ENCODE assay signal across 14 cellular contexts in the genomic region with DNA sequence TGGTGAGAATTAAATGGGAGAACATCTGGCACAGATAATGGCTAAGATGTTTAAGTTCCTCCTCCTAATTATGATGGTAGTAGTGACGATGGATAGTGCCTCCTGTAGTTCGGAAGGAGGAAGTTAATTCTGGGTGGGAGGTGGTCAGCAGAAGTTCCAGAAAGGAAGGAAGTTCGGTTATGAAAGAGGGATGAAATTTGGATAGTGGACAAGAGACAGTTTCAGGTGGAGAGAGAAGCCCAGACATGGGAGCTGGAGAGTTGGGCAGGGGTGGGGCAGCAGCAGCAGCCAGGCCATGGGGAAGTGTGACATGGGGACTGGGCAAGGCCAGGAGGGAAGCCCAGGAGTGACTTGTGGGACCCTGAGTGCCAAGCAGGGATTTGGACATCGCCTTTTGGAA.
A peak's percentile ranks its signal among the peaks of the same experiment; 100 is the strongest.
DNase-seq lines count a peak whose midpoint lies in the region; TF ChIP-seq lines count a peak whose summit lies in the region.
"Had no signal": no experiment of that assay in that cellular context is flagged by ENCODE, and none has a peak within 500 bp of the region (broad histone marks: within the 10 kb centered on the region; RNA-seq: fewer than 3 reads in every experiment).

No MANE protein-coding gene starts in this region.

- peaks cover 16% of the 10 kb centered on the region for H3K9me3 Mint-ChIP-seq in activated naive CD4-positive, alpha-beta T cell treated with anti-CD3 and anti-CD28 coated beads, Interleukin-2, amount 50 U/mL, for 24 hours
- H3K9me3 Mint-ChIP-seq in activated naive CD4-positive, alpha-beta T cell treated with anti-CD3 and anti-CD28 coated beads for 36 hours, result peaks cover 25% of the 10 kb centered on the region

- CTCF ChIA-PET in activated naive CD4-positive, alpha-beta T cell treated with anti-CD3 and anti-CD28 coated beads for 36 hours (lab: Charles Lee), result interaction anchor here (1.6 kb wide), 1 partner anchor 128 kb away, joined by 8 read pairs; no protein-coding TSS in a partner anchor

- H3K27ac Mint-ChIP-seq in activated naive CD4-positive, alpha-beta T cell treated with anti-CD3 and anti-CD28 coated beads, Interleukin-2, amount 50 U/mL, for 24 hours, result peak overlapping the region; percentile 82
- H3K27ac Mint-ChIP-seq in activated naive CD4-positive, alpha-beta T cell treated with anti-CD3 and anti-CD28 coated beads for 36 hours, result no peak overlapping the region

- peaks cover 40% of the 10 kb centered on the region for H3K36me3 Mint-ChIP-seq in activated naive CD4-positive, alpha-beta T cell treated with anti-CD3 and anti-CD28 coated beads, Interleukin-2, amount 50 U/mL, for 24 hours
- peaks cover 40% of the 10 kb centered on the region for H3K36me3 Mint-ChIP-seq in activated naive CD4-positive, alpha-beta T cell treated with anti-CD3 and anti-CD28 coated beads for 36 hours (ENCODE audit: low read depth)

- DNase-seq in activated naive CD4-positive, alpha-beta T cell treated with anti-CD3 and anti-CD28 coated beads for 36 hours, result no peak
- DNase-seq in SKM-1 treated with dmso at 0.1 percent for 144 hours (lab: John Stamatoyannopoulos, UW; ENCODE audit: unreplicated experiment) (peak; percentile 40), left ventricle myocardium inferior (no peak), superior temporal gyrus (ENCODE audit: extremely low spot score) (peak; percentile 6), midbrain (lab: John Stamatoyannopoulos, UW) (no peak), testis (no peak), NCI-H2171 (lab: John Stamatoyannopoulos, UW) (no peak)
- DNase-seq: ACHN, NCI-H1105, NCI-H2107, NCI-H82 had no signal

- peaks cover 66% of the 10 kb centered on the region for H3K4me1 ChIP-seq in left ventricle myocardium inferior
- no peaks in the 10 kb centered on the region for H3K4me1 ChIP-seq in testis
- H3K4me1 ChIP-seq: parathyroid adenoma had no signal

- H3K27ac ChIP-seq in left ventricle myocardium inferior (replicated peaks) (peak overlapping the region; percentile 2), testis (no peak overlapping the region)
- H3K27ac ChIP-seq: parathyroid adenoma, vagina had no signal

- H3K9me3 ChIP-seq in left ventricle myocardium inferior (replicated peaks), result peaks cover 23% of the 10 kb centered on the region
- no peaks in the 10 kb centered on the region for H3K9me3 ChIP-seq in testis
- H3K9me3 ChIP-seq: vagina had no signal

- no peaks in the 10 kb centered on the region for H3K27me3 Mint-ChIP-seq in activated naive CD4-positive, alpha-beta T cell treated with anti-CD3 and anti-CD28 coated beads, Interleukin-2, amount 50 U/mL, for 24 hours
- no peaks in the 10 kb centered on the region for H3K27me3 Mint-ChIP-seq in activated naive CD4-positive, alpha-beta T cell treated with anti-CD3 and anti-CD28 coated beads for 36 hours (ENCODE audit: low read depth)

- no peak overlapping the region for H3K4me3 ChIP-seq in left ventricle myocardium inferior
- H3K4me3 ChIP-seq in testis, result no peak overlapping the region
- H3K4me3 ChIP-seq: vagina had no signal

- no peak for TF ChIP-seq POLR2A in testis (IDR thresholded peaks at IDR 0.05)

- 92 to 94% methylated on average over 4 of the region's 4 CpGs for WGBS in testis, 2 donors

- peaks cover 51% of the 10 kb centered on the region for H3K4me1 Mint-ChIP-seq in activated naive CD4-positive, alpha-beta T cell treated with anti-CD3 and anti-CD28 coated beads, Interleukin-2, amount 50 U/mL, for 24 hours
- H3K4me1 Mint-ChIP-seq in activated naive CD4-positive, alpha-beta T cell treated with anti-CD3 and anti-CD28 coated beads for 36 hours (ENCODE audit: low read depth), result peaks cover 42% of the 10 kb centered on the region

- TF ChIP-seq CTCF in left ventricle myocardium inferior (IDR thresholded peaks at IDR 0.05; ENCODE audit: borderline replicate concordance) (no peak), testis (IDR thresholded peaks at IDR 0.05) (no peak)

- H3K4me3 Mint-ChIP-seq in activated naive CD4-positive, alpha-beta T cell treated with anti-CD3 and anti-CD28 coated beads, Interleukin-2, amount 50 U/mL, for 24 hours, result no peak overlapping the region
- no peak overlapping the region for H3K4me3 Mint-ChIP-seq in activated naive CD4-positive, alpha-beta T cell treated with anti-CD3 and anti-CD28 coated beads for 36 hours

- intact Hi-C loops in activated naive CD4-positive, alpha-beta T cell treated with anti-CD3 and anti-CD28 coated beads for 36 hours (cut with micrococcal nuclease), result loop anchor here (2.0 kb wide), 1 partner anchor 23 kb away; no protein-coding TSS in a partner anchor
- intact Hi-C loops in left ventricle myocardium inferior (cut with micrococcal nuclease) (no loop called here), testis (cut with DNase I; ENCODE audit: low total_unique reads) (no loop called here)

- H3K27me3 ChIP-seq in left ventricle myocardium inferior (ENCODE audit: low read depth) (no peaks in the 10 kb centered on the region), testis (no peaks in the 10 kb centered on the region)
- H3K27me3 ChIP-seq: vagina had no signal

- H3K36me3 ChIP-seq in left ventricle myocardium inferior, result no peaks in the 10 kb centered on the region
- no peaks in the 10 kb centered on the region for H3K36me3 ChIP-seq in testis (ENCODE audit: low read depth, missing control alignments)
- H3K36me3 ChIP-seq: vagina had no signal

Comparison
In these comparisons a context has a peak if more than half of its experiments do, and no peak if none do; other contexts are left out.
1. DNase-seq: peak in SKM-1 treated with dmso at 0.1 percent for 144 hours (single experiment) and superior temporal gyrus (single experiment); none in activated naive CD4-positive, alpha-beta T cell treated with anti-CD3 and anti-CD28 coated beads for 36 hours (single experiment), left ventricle myocardium inferior (single experiment), midbrain (single experiment), testis (single experiment) and NCI-H2171 (single experiment).